In the genomic region with DNA sequence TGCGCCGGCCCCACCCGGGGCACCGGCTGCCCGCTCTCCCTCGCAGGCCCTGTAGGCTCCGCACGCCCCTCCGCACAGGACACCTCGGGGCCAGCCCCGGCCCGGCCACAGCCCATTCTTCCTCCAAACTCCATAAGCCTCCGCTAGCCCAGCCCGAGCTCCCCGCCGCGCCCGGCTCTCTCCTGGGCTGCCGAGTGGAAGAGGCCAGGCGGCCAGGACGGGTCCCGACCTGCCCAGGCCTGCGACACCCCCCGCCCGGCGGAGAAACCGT, we compare ENCODE assay signal across 8 cellular contexts. TPM values are rescaled to one million over a fixed set of nuclear protein-coding genes. Genes with fewer than 3 reads are reported as not detected.
DNase-seq lines count a peak whose midpoint lies in the region; ATAC-seq and TF ChIP-seq lines count a peak whose summit lies in the region.

No MANE protein-coding gene starts in this region.

- dilution Hi-C loops in IMR-90 (cut with HindIII; ENCODE audit: low sequenced_read_pairs, unreplicated experiment) = no loop called here

- peak overlapping the region; percentile 91; the same call in 1 of the 2 replicates for H3K23ac ChIP-seq in IMR-90 (ENCODE audit: low read depth, low read length)

- H3K4me1 ChIP-seq in IMR-90 (ENCODE audit: control insufficient read depth, insufficient read depth, low read length) (peaks cover 6% of the 10 kb centered on the region), esophagus squamous epithelium (peaks cover 10 to 74% (median 23%) of the 10 kb centered on the region in 3 donors), aorta (ENCODE audit: control insufficient read depth in 1 of 2, insufficient read depth in 2 of 2, low read length in 2 of 2) (peaks cover 0 to 5% of the 10 kb centered on the region in 2 donors)

- in situ Hi-C loops in IMR-90 (cut with MboI; ENCODE audit: low sequenced_read_pairs) = no loop called here

- no peak for TF ChIP-seq RAD21 in IMR-90 (IDR thresholded peaks at IDR 0.05; ENCODE audit: low read length)

- no peaks in the 10 kb centered on the region for H3K27me3 Mint-ChIP-seq in nephron (ENCODE audit: low read depth)

- TF ChIP-seq CTCF in GM12865 (IDR thresholded peaks at IDR 0.05; ENCODE audit: insufficient read depth, low read depth, low read length, missing control alignments) = no peak
- no peak for TF ChIP-seq CTCF in IMR-90 (conservative IDR thresholded peaks at IDR 0.05; ENCODE audit: low read depth, low read length)
- no peak for TF ChIP-seq CTCF in esophagus squamous epithelium (IDR thresholded peaks at IDR 0.05)
- no peak for TF ChIP-seq CTCF in nephron (IDR thresholded peaks at IDR 0.05; ENCODE audit: unreplicated experiment in 3 of 3)

- peak overlapping the region; percentile 59; the same call in 1 of the 3 replicates for H2BK15ac ChIP-seq in IMR-90 (ENCODE audit: low read depth, low read length)

- peak overlapping the region; percentile 96 for H3K9ac ChIP-seq in IMR-90 (ENCODE audit: low read depth, low read length)

- intact Hi-C loops in IMR-90 (cut with micrococcal nuclease) = loop anchor here (1.0 to 5.0 kb wide), 2 partner anchors 71 to 137 kb away; a partner anchor contains a TSS
- intact Hi-C loops in esophagus squamous epithelium (cut with DNase I) = no loop called here
- intact Hi-C loops in aorta (cut with DNase I) = loop anchor here (2.0 to 10.0 kb wide), 4 partner anchors 72 to 140 kb away; a partner anchor contains a TSS

- 0% methylated on average over 8 of the region's 27 CpGs; no CpG with 5 or more reads in 1 of the 2 experiments for WGBS in IMR-90 (ENCODE audit: extremely low coverage in 2 of 2, insufficient read length in 1 of 2), 2 experiments
- WGBS in esophagus squamous epithelium, 2 donors = no CpG with 5 or more reads among the region's 27 CpGs
- 1% methylated on average over 24 to 27 of the region's 27 CpGs for WGBS in aorta, 2 donors

- H3K36me3 Mint-ChIP-seq in nephron (ENCODE audit: low read depth) = no peaks in the 10 kb centered on the region

- no peaks in the 10 kb centered on the region for H3K9me3 Mint-ChIP-seq in nephron

- H3K36me3 ChIP-seq in IMR-90 (ENCODE audit: control insufficient read depth, insufficient read depth, low read length) (no peaks in the 10 kb centered on the region), esophagus squamous epithelium (peaks cover 0 to 10% (median 0%) of the 10 kb centered on the region in 3 donors), aorta (ENCODE audit: control insufficient read depth in 1 of 2, insufficient read depth in 2 of 2, low read length in 1 of 2) (no peaks in the 10 kb centered on the region)

- POLR2A ChIA-PET in IMR-90 (lab: Charles Lee; ENCODE audit: unreplicated experiment) = interaction anchor here (0.6 kb wide), 1 partner anchor 90 kb away, joined by 3 read pairs; no protein-coding TSS in a partner anchor

- H3K9me3 ChIP-seq in IMR-90 (ENCODE audit: control insufficient read depth, insufficient read depth, low read length) (no peaks in the 10 kb centered on the region), esophagus squamous epithelium (no peaks in the 10 kb centered on the region), aorta (ENCODE audit: control insufficient read depth, low read length) (no peaks in the 10 kb centered on the region)

- peak overlapping the region; percentile 64 for H3K4me3 ChIP-seq in GM12865 (ENCODE audit: low read depth, low read length)
- H3K4me3 ChIP-seq in IMR-90 (ENCODE audit: insufficient read depth, low read depth, low read length) = peak overlapping the region; percentile 71
- peak overlapping the region; percentile 79 to 98 (median 86) for H3K4me3 ChIP-seq in esophagus squamous epithelium
- peak overlapping the region; percentile 71 to 83 for H3K4me3 ChIP-seq in aorta (ENCODE audit: low read length in 2 of 2)

- H3K79me1 ChIP-seq in IMR-90 (ENCODE audit: low read depth in 1 of 2, low read length in 2 of 2) = peaks cover 13 to 38% of the 10 kb centered on the region in 2 experiments; a peak in 3 of 4 replicates

- H2AK5ac ChIP-seq in IMR-90 (ENCODE audit: low read depth, low read length) = peak overlapping the region; percentile 57; the same call in 1 of the 2 replicates

- H2BK20ac ChIP-seq in IMR-90 (ENCODE audit: low read depth, low read length) = no peak overlapping the region

- TF ChIP-seq POLR2A in IMR-90 (IDR thresholded peaks at IDR 0.05; ENCODE audit: low read depth, low read length) = no peak
- no peak for TF ChIP-seq POLR2A in esophagus squamous epithelium (IDR thresholded peaks at IDR 0.05)

- no TSS peak for BruUV-seq in IMR-90 (replicated peaks; lab: Mats Ljungman, UMichigan)

- H3K9me1 ChIP-seq in IMR-90 (ENCODE audit: insufficient read depth, low read length) = peaks cover 6% of the 10 kb centered on the region; the same call in 1 of the 2 replicates

- H3K4me3 Mint-ChIP-seq in nephron = peak overlapping the region; percentile 92 to 98 (median 93)

- peak; percentile 64 for DNase-seq in GM12865 (ENCODE audit: low read depth)
- DNase-seq in IMR-90 = no peak
- DNase-seq in activated CD4-positive, alpha-beta T cell treated with anti-CD3 and anti-CD28 coated beads, Interleukin-2, amount 50 U/mL, for 48 hours = peak; percentile 48 to 55
- no peak for DNase-seq in esophagus squamous epithelium (lab: John Stamatoyannopoulos, UW)
- peak in 1 of 2 donors; percentile 87 for DNase-seq in aorta
- no peak for DNase-seq in T1000 (lab: John Stamatoyannopoulos, UW)

- H3K4ac ChIP-seq in IMR-90 (ENCODE audit: low read depth, low read length) = peak overlapping the region; percentile 88

- peak overlapping the region; percentile 93 for H3K56ac ChIP-seq in IMR-90 (ENCODE audit: extremely low read depth, insufficient read depth, low read length)

- H3K27me3 ChIP-seq in IMR-90 (ENCODE audit: control insufficient read depth, insufficient read depth, low read length) (no peaks in the 10 kb centered on the region), esophagus squamous epithelium (no peaks in the 10 kb centered on the region), aorta (ENCODE audit: control insufficient read depth in 1 of 2, insufficient read depth in 2 of 2, low read length in 1 of 2) (no peaks in the 10 kb centered on the region)

- peak overlapping the region; percentile 99 for H2AFZ ChIP-seq in IMR-90 (replicated peaks; ENCODE audit: low read length, poor library complexity)

- H2AK9ac ChIP-seq in IMR-90 (replicated peaks; ENCODE audit: low read depth, low read length, poor library complexity) = peak overlapping the region; percentile 97

- H2BK120ac ChIP-seq in IMR-90 (ENCODE audit: low read depth, low read length) = 0 out of 2 replicates have a peak overlapping the region, but pooled peaks have one; percentile 12

- H2BK5ac ChIP-seq in IMR-90 (ENCODE audit: low read depth, low read length, poor library complexity, severe bottlenecking) = peak overlapping the region; percentile 85

- no peak overlapping the region for H4K5ac ChIP-seq in IMR-90 (ENCODE audit: low read depth, low read length)

- H3K27ac ChIP-seq in IMR-90 (ENCODE audit: insufficient read depth, low read length) (peak overlapping the region; percentile 82), esophagus squamous epithelium (peak overlapping the region; percentile 89 to 97 (median 94)), aorta (ENCODE audit: low read depth in 1 of 2, low read length in 2 of 2) (peak overlapping the region; percentile 50 to 72)

- peak overlapping the region; percentile 84 for H3K14ac ChIP-seq in IMR-90 (replicated peaks; ENCODE audit: low read depth, low read length)

- peak overlapping the region; percentile 86 for H3K4me2 ChIP-seq in IMR-90 (ENCODE audit: low read depth, low read length)

- peaks cover 39% of the 10 kb centered on the region for H4K20me1 ChIP-seq in IMR-90 (ENCODE audit: insufficient read depth, low read length)

- peak overlapping the region; percentile 78 to 96 (median 86) for H3K27ac Mint-ChIP-seq in nephron

- H3K18ac ChIP-seq in IMR-90 (ENCODE audit: low read depth, low read length) = no peak overlapping the region

- CTCF ChIA-PET in IMR-90 (lab: Yijun Ruan, JAX) = no interaction called here

- peaks cover 31% of the 10 kb centered on the region for H3K4me1 Mint-ChIP-seq in nephron

- ATAC-seq in GM21737 (IDR thresholded peaks at IDR 0.05; ENCODE audit: unreplicated experiment) (peak; percentile 34), IMR-90 (ENCODE audit: low read depth) (peak; percentile 53), aorta (ENCODE audit: low FRiP score) (peak; percentile 56)

- H4K8ac ChIP-seq in IMR-90 (ENCODE audit: low read depth in 2 of 2, low read length in 2 of 2) = peak overlapping the region; percentile 83 to 100; a peak in 2 of 4 replicates

- peak overlapping the region; percentile 39; the same call in 1 of the 2 replicates for H4K91ac ChIP-seq in IMR-90 (ENCODE audit: insufficient read depth, low read depth, low read length)

TF ChIP-seq in IMR-90, 13 proteins besides CTCF, POLR2A, EP300 and RAD21:
- TF ChIP-seq, protein P1, sequence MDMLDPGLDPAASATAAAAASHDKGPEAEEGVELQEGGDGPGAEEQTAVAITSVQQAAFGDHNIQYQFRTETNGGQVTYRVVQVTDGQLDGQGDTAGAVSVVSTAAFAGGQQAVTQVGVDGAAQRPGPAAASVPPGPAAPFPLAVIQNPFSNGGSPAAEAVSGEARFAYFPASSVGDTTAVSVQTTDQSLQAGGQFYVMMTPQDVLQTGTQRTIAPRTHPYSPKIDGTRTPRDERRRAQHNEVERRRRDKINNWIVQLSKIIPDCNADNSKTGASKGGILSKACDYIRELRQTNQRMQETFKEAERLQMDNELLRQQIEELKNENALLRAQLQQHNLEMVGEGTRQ (IDR thresholded peaks at IDR 0.05; ENCODE audit: low read depth, low read length) = no peak
- no peak for TF ChIP-seq BHLHE40 (IDR thresholded peaks at IDR 0.05; ENCODE audit: low read depth, low read length)
- no peak for TF ChIP-seq NFE2L2 (IDR thresholded peaks at IDR 0.05; ENCODE audit: low read depth, low read length)
- no peak; the same call in 1 of the 2 replicates for TF ChIP-seq CHD1 (IDR thresholded peaks at IDR 0.05; ENCODE audit: low read depth, low read length)
- TF ChIP-seq MXI1 (IDR thresholded peaks at IDR 0.05; ENCODE audit: borderline replicate concordance, low read depth, low read length) = no peak

RNA-seq across cellular contexts. Expression of a gene that starts 0.4 kb away (rescaled TPM):
- total RNA-seq in IMR-90 (2012; rRNA removed) = 78.0 and 80.3 TPM in 2 replicates
- polyA plus RNA-seq in IMR-90 (2012; rRNA removed) = 54.5 and 56.5 TPM in 2 replicates
- polyA plus RNA-seq in IMR-90 (2012; cell fraction: cytosol; rRNA removed) = 26.7 and 39.9 TPM in 2 replicates
- polyA plus RNA-seq in IMR-90 (2012; cell fraction: nucleus; rRNA removed; ENCODE audit: low replicate concordance) = 54.3 and 72.4 TPM in 2 replicates
- 100 to 1,000 TPM in 1 of 4 donors, 10 to 100 TPM in 3; 52.5 to 188 (median 76.8) TPM for total RNA-seq in esophagus squamous epithelium
- total RNA-seq in aorta = 100 to 1,000 TPM; 134 to 144 TPM
- polyA plus RNA-seq in aorta = 100 to 1,000 TPM; 147 to 323 TPM

RNA-seq across cellular contexts. Expression of a gene that starts 2.1 kb away (rescaled TPM):
- total RNA-seq in IMR-90 (2012; rRNA removed) (17.5 and 17.9 TPM in 2 replicates), esophagus squamous epithelium (10 to 100 TPM; 19.8 to 62.4 (median 26.5) TPM), aorta (10 to 100 TPM; 53.3 to 53.4 TPM)
- polyA plus RNA-seq in IMR-90 (2012; rRNA removed) (25.3 and 29.5 TPM in 2 replicates), aorta (10 to 100 TPM in 1 of 2 donors, not detected in 1; 36.1 TPM)
- 6.8 and 10.2 TPM in 2 replicates for polyA plus RNA-seq in IMR-90 (2012; cell fraction: cytosol; rRNA removed)
- 205 and 279 TPM in 2 replicates for polyA plus RNA-seq in IMR-90 (2012; cell fraction: nucleus; rRNA removed; ENCODE audit: low replicate concordance)

Comparison
In these comparisons a context has a peak if more than half of its experiments do, and no peak if none do; other contexts are left out.
1. DNase-seq: peak in GM12865 (single experiment) and activated CD4-positive, alpha-beta T cell treated with anti-CD3 and anti-CD28 coated beads, Interleukin-2, amount 50 U/mL, for 48 hours (2 of 2); none in IMR-90 (single experiment), esophagus squamous epithelium (single experiment) and T1000 (single experiment).
2. Peak in every context shown above with its lines, with median percentiles within 50 percentile points of each other: H3K4me3 ChIP-seq, ATAC-seq and H3K27ac ChIP-seq.